ENCODE assay signal across 7 cellular contexts in genomic region chr10:132588301-132589013, GRCh38. TPM values are rescaled to one million over a fixed set of nuclear protein-coding genes. Genes with fewer than 3 reads are reported as not detected.
DNase-seq lines count a peak whose midpoint lies in the region; ATAC-seq and TF ChIP-seq lines count a peak whose summit lies in the region.

No MANE protein-coding gene starts in this region.

- TF ChIP-seq POLR2A in spleen (IDR thresholded peaks at IDR 0.05): no peak

- TF ChIP-seq CTCF in HFFc6 (IDR thresholded peaks at IDR 0.05) (no peak), spleen (IDR thresholded peaks at IDR 0.05 in 8 of 11, conservative IDR thresholded peaks at IDR 0.05 in 3 of 11) (no peak)

- H3K36me3 ChIP-seq in spleen: no peaks in the 10 kb centered on the region

- H3K4me1 ChIP-seq in spleen: peaks cover 46 to 100% (median 79%) of the 10 kb centered on the region in 6 donors

- H3K27ac Mint-ChIP-seq in HFFc6: peak overlapping the region; percentile 95

- peaks cover 64% of the 10 kb centered on the region for H3K4me1 Mint-ChIP-seq in HFFc6 (ENCODE audit: low read depth)

- no peaks in the 10 kb centered on the region for H3K9me3 ChIP-seq in spleen

- intact Hi-C loops in spleen (cut with DNase I; ENCODE audit: low total_unique reads): no loop called here

- H3K27ac ChIP-seq in spleen: peak overlapping the region; percentile 70 to 93 (median 88)

- H3K27me3 Mint-ChIP-seq in HFFc6 (ENCODE audit: insufficient read depth): no peaks in the 10 kb centered on the region; the same call in 1 of the 2 replicates

- peak overlapping the region; percentile 80 for H3K4me3 Mint-ChIP-seq in HFFc6

- ATAC-seq in HG03571 (IDR thresholded peaks at IDR 0.05; ENCODE audit: unreplicated experiment): no peak

- H3K27me3 ChIP-seq in spleen (replicated peaks in 1 of 7): no peaks in the 10 kb centered on the region

- WGBS in spleen, 5 donors: 13 to 24% (median 18%) methylated on average over 25 of the region's 25 CpGs

- DNase-seq in HFFc6 (no peak), UCSD-AML1 (lab: John Stamatoyannopoulos, UW; ENCODE audit: unreplicated experiment) (peak; percentile 85), germinal center (ENCODE audit: low spot score) (peak; percentile 41), spleen (peak; percentile 86), NCI-H526 (lab: John Stamatoyannopoulos, UW) (no peak), ACHN (no peak)

- peaks cover 20% of the 10 kb centered on the region for H3K36me3 Mint-ChIP-seq in HFFc6 (ENCODE audit: low read depth)

- H3K4me3 ChIP-seq in spleen: peak overlapping the region in 5 of 8 donors; percentile 5 to 58 (median 5)

- no peaks in the 10 kb centered on the region for H3K9me3 Mint-ChIP-seq in HFFc6

- in situ Hi-C loops in ACHN (cut with HindIII; ENCODE audit: low pct_ligation_motif_present, low pct_unique_long_range_greater_than_20kb, low sequenced_read_pairs): no loop called here

RNA-seq across cellular contexts. Expression of gene INPP5A, which starts 50.9 kb away (rescaled TPM):
- total RNA-seq in HFFc6 (2021; fragmentation: NEBNext Ultra II Directional; extraction: Animal tissue kit (Norgen Biotek cat#: 25700)): 10 to 100 TPM; 58.9 to 64.6 (median 63.8) TPM
- total RNA-seq in spleen: 10 to 100 TPM; 24.7 to 41.3 (median 33.7) TPM
- 10 to 100 TPM; 11.1 to 16.5 (median 11.7) TPM for polyA plus RNA-seq in spleen

Comparison
In these comparisons a context has a peak if more than half of its experiments do, and no peak if none do; other contexts are left out.
1. DNase-seq: peak in UCSD-AML1 (single experiment), germinal center (single experiment) and spleen (single experiment); none in HFFc6 (single experiment), NCI-H526 (0 of 2) and ACHN (single experiment).